In genomic region chr7:37901236-37901827, GRCh38 we compare ENCODE assay signal across 7 cellular contexts. TPM values are rescaled to one million over a fixed set of nuclear protein-coding genes. Genes with fewer than 3 reads are reported as not detected.
DNase-seq lines count a peak whose midpoint lies in the region; ATAC-seq and TF ChIP-seq lines count a peak whose summit lies in the region.

No MANE protein-coding gene starts in this region.

- DNase-seq in GM12865 (ENCODE audit: low read depth), result peak; percentile 45
- DNase-seq in NAMALWA (ENCODE audit: low spot score), result peak; percentile 67
- no peak for DNase-seq in ascending aorta (ENCODE audit: low spot score in 2 of 2)
- DNase-seq in inferior parietal cortex (ENCODE audit: extremely low spot score), result peak; percentile 53
- DNase-seq in T-helper 17 cell, result no peak
- DNase-seq in COR-L47 (lab: John Stamatoyannopoulos, UW), result no peak
- no peak for DNase-seq in stimulated activated CD4-positive, alpha-beta T cell treated with anti-CD3 and anti-CD28 coated beads, Interleukin-2, amount 100 ng/mL, for 48 hours

- peaks cover 4% of the 10 kb centered on the region for H3K4me1 Mint-ChIP-seq in T-helper 17 cell

- no peak overlapping the region for H3K27ac Mint-ChIP-seq in T-helper 17 cell

- H3K4me1 ChIP-seq in ascending aorta, result no peaks in the 10 kb centered on the region

- intact Hi-C loops in ascending aorta (cut with DNase I), result loop anchor here (1.0 to 2.0 kb wide), 2 partner anchors 205 to 321 kb away; no protein-coding TSS in a partner anchor

- TF ChIP-seq CTCF in GM12865 (IDR thresholded peaks at IDR 0.05; ENCODE audit: insufficient read depth, low read depth, low read length, missing control alignments), result peak; percentile 51
- TF ChIP-seq CTCF in ascending aorta (IDR thresholded peaks at IDR 0.05), result peak; percentile 32 to 79 (median 72)

- no peak for ATAC-seq in T-helper 17 cell

- no peak overlapping the region for H3K4me3 Mint-ChIP-seq in T-helper 17 cell

- H3K27ac ChIP-seq in ascending aorta, result no peak overlapping the region

- H3K27me3 ChIP-seq in ascending aorta, result no peaks in the 10 kb centered on the region

- H3K9me3 ChIP-seq in ascending aorta (no peaks in the 10 kb centered on the region), T-helper 17 cell (ENCODE audit: control insufficient read depth, low read length, poor library complexity, severe bottlenecking) (no peaks in the 10 kb centered on the region)

- H3K36me3 Mint-ChIP-seq in T-helper 17 cell (ENCODE audit: low read depth), result peaks cover 2% of the 10 kb centered on the region

- peaks cover 0 to 7% of the 10 kb centered on the region in 2 donors for H3K36me3 ChIP-seq in ascending aorta

- no peak overlapping the region for H3K4me3 ChIP-seq in GM12865 (ENCODE audit: low read depth, low read length)
- H3K4me3 ChIP-seq in ascending aorta, result no peak overlapping the region

- peaks cover 50% of the 10 kb centered on the region for H3K27me3 Mint-ChIP-seq in T-helper 17 cell

RNA-seq across cellular contexts. Expression of gene SFRP4, which starts 15.3 kb away (rescaled TPM):
- total RNA-seq in ascending aorta (25.7 TPM), T-helper 17 cell (not detected)

RNA-seq across cellular contexts. Expression of gene EPDR1, which starts 19.1 kb away (rescaled TPM):
- total RNA-seq in ascending aorta (144 TPM), T-helper 17 cell (under 1 TPM in 1 of 2 donors, not detected in 1; 0.29 TPM)

RNA-seq across cellular contexts. Expression of gene NME8, which starts 52.9 kb away (rescaled TPM):
- total RNA-seq in ascending aorta (0.96 TPM), T-helper 17 cell (not detected)

Comparison
In these comparisons a context has a peak if more than half of its experiments do, and no peak if none do; other contexts are left out.
1. DNase-seq: peak in GM12865 (single experiment), NAMALWA (single experiment) and inferior parietal cortex (single experiment); none in ascending aorta (0 of 2), T-helper 17 cell (0 of 3), COR-L47 (single experiment) and stimulated activated CD4-positive, alpha-beta T cell treated with anti-CD3 and anti-CD28 coated beads, Interleukin-2, amount 100 ng/mL, for 48 hours (0 of 2).
2. RNA of gene SFRP4, which starts 15.3 kb away (total RNA-seq): 25.7 TPM in ascending aorta (single experiment); not detected in T-helper 17 cell; every median in the first group is over 10 times any median in the second.
3. RNA of gene EPDR1, which starts 19.1 kb away (total RNA-seq): 144 TPM in ascending aorta (single experiment); 0.29 TPM in T-helper 17 cell; every median in the first group is over 100 times any median in the second.